Comparison of ENCODE assay signal across 8 cellular contexts in genomic region chr7:1460757-1461639, GRCh38. TPM values are rescaled to one million over a fixed set of nuclear protein-coding genes. Genes with fewer than 3 reads are reported as not detected.
DNase-seq lines count a peak whose midpoint lies in the region; FAIRE-seq and TF ChIP-seq lines count a peak whose summit lies in the region.

No MANE protein-coding gene starts in this region.

- H3K27me3 ChIP-seq in fibroblast of lung (ENCODE audit: control insufficient read depth, insufficient read depth, low read length) = no peaks in the 10 kb centered on the region

- H3K36me3 Mint-ChIP-seq in osteocyte (ENCODE audit: unreplicated experiment) = no peaks in the 10 kb centered on the region
- H3K36me3 Mint-ChIP-seq in endothelial cell (ENCODE audit: low read depth, unreplicated experiment) = no peaks in the 10 kb centered on the region

- DNase-seq in Daoy (ENCODE audit: low read depth) (peak; percentile 69), RCC 7860 (ENCODE audit: low spot score) (peak; percentile 3), fibroblast of lung (ENCODE audit: low read depth in 2 of 2) (peak; percentile 55 to 78), osteocyte (ENCODE audit: extremely low spot score, unreplicated experiment) (no peak), endothelial cell (ENCODE audit: low spot score) (no peak), NCI-H2171 (lab: John Stamatoyannopoulos, UW) (no peak), NCI-H446 treated with DMSO at 0.1 percent for 48 hours (lab: John Stamatoyannopoulos, UW) (no peak), NCI-H446 (lab: John Stamatoyannopoulos, UW) (no peak)

- TF ChIP-seq CTCF in fibroblast of lung (conservative IDR thresholded peaks at IDR 0.05 in 1 of 2, IDR thresholded peaks at IDR 0.05 in 1 of 2; ENCODE audit: low read depth in 1 of 2, low read length in 2 of 2) (no peak), osteocyte (IDR thresholded peaks at IDR 0.05) (no peak), endothelial cell (IDR thresholded peaks at IDR 0.05; ENCODE audit: unreplicated experiment) (no peak)

- H3K4me3 ChIP-seq in fibroblast of lung (replicated peaks in 1 of 4; ENCODE audit: control extremely low read depth in 1 of 4, insufficient read depth in 1 of 4, low read depth in 3 of 4, low read length in 4 of 4) = peak overlapping the region in 3 of 4 experiments; percentile 4 to 56 (median 6)

- H3K27me3 Mint-ChIP-seq in osteocyte (ENCODE audit: unreplicated experiment) (no peaks in the 10 kb centered on the region), endothelial cell (ENCODE audit: unreplicated experiment) (peaks cover 12% of the 10 kb centered on the region)

- peaks cover 26% of the 10 kb centered on the region for H3K79me2 ChIP-seq in fibroblast of lung (ENCODE audit: control insufficient read depth, insufficient read depth, low read length)

- H3K36me3 ChIP-seq in fibroblast of lung (ENCODE audit: control insufficient read depth, insufficient read depth, low read length) = no peaks in the 10 kb centered on the region

- H3K9me3 ChIP-seq in fibroblast of lung (ENCODE audit: control insufficient read depth, insufficient read depth, low read depth, low read length) = no peaks in the 10 kb centered on the region

- H3K4me3 Mint-ChIP-seq in osteocyte (ENCODE audit: unreplicated experiment) (peak overlapping the region; percentile 45), endothelial cell (ENCODE audit: unreplicated experiment) (no peak overlapping the region)

- H3K27ac ChIP-seq in fibroblast of lung (ENCODE audit: insufficient read depth, low read length) = peak overlapping the region; percentile 59

- no peaks in the 10 kb centered on the region for H4K20me1 ChIP-seq in fibroblast of lung (ENCODE audit: control insufficient read depth, extremely low read depth, insufficient read depth, low read length)

- H3K4me1 Mint-ChIP-seq in osteocyte (ENCODE audit: unreplicated experiment) (peaks cover 43% of the 10 kb centered on the region), endothelial cell (ENCODE audit: unreplicated experiment) (peaks cover 28% of the 10 kb centered on the region)

- no peak for FAIRE-seq in RCC 7860 (lab: Jason Lieb, UNC)

- H3K9ac ChIP-seq in fibroblast of lung (ENCODE audit: insufficient read depth, low read length) = peak overlapping the region; percentile 14

- peaks cover 15% of the 10 kb centered on the region for H3K4me1 ChIP-seq in fibroblast of lung (ENCODE audit: control insufficient read depth, extremely low read depth, insufficient read depth, low read length)

- H3K4me2 ChIP-seq in fibroblast of lung (ENCODE audit: extremely low read depth, insufficient read depth, low read length) = peak overlapping the region; percentile 63

- H3K9me3 Mint-ChIP-seq in osteocyte (ENCODE audit: unreplicated experiment) (no peaks in the 10 kb centered on the region), endothelial cell (ENCODE audit: unreplicated experiment) (no peaks in the 10 kb centered on the region)

- peak overlapping the region; percentile 27 for H2AFZ ChIP-seq in fibroblast of lung (ENCODE audit: low read length)

- H3K27ac Mint-ChIP-seq in osteocyte (ENCODE audit: unreplicated experiment) (no peak overlapping the region), endothelial cell (ENCODE audit: unreplicated experiment) (no peak overlapping the region)

RNA-seq across cellular contexts. Expression of gene MICALL2, which starts 1.7 kb away (rescaled TPM):
- 15.1 and 19.0 TPM in 2 replicates for total RNA-seq in Daoy (2014; rRNA removed; shearing (Covaris generic))
- total RNA-seq in fibroblast of lung (48.0 and 60.1 TPM in 2 replicates), osteocyte (55.9 and 63.1 TPM in 2 replicates), endothelial cell (ENCODE audit: unreplicated experiment) (25.0 TPM)
- 11.0 and 11.7 TPM in 2 replicates for polyA plus RNA-seq in fibroblast of lung
- 15.6 and 22.9 TPM in 2 replicates for polyA plus RNA-seq in fibroblast of lung (2012)
- 5.8 and 26.0 TPM in 2 replicates for polyA minus RNA-seq in fibroblast of lung (ENCODE audit: low replicate concordance)

RNA-seq across cellular contexts. Expression of gene INTS1, which starts 43.2 kb away (rescaled TPM):
- 42.9 and 61.6 TPM in 2 replicates for total RNA-seq in Daoy (2014; rRNA removed; shearing (Covaris generic))
- total RNA-seq in fibroblast of lung (22.9 and 35.5 TPM in 2 replicates), osteocyte (111 and 121 TPM in 2 replicates), endothelial cell (ENCODE audit: unreplicated experiment) (109 TPM)
- polyA plus RNA-seq in fibroblast of lung = 7.1 and 16.2 TPM in 2 replicates
- 32.9 and 58.5 TPM in 2 replicates for polyA plus RNA-seq in fibroblast of lung (2012)
- polyA minus RNA-seq in fibroblast of lung (ENCODE audit: low replicate concordance) = 43.6 and 98.3 TPM in 2 replicates

Comparison
In these comparisons a context has a peak if more than half of its experiments do, and no peak if none do; other contexts are left out.
1. DNase-seq: peak in Daoy (single experiment), RCC 7860 (single experiment) and fibroblast of lung (2 of 2); none in osteocyte (single experiment), endothelial cell (single experiment), NCI-H2171 (single experiment), NCI-H446 treated with DMSO at 0.1 percent for 48 hours (single experiment) and NCI-H446 (0 of 2).